1 cellular context compared by ENCODE assay signal in the genomic region with DNA sequence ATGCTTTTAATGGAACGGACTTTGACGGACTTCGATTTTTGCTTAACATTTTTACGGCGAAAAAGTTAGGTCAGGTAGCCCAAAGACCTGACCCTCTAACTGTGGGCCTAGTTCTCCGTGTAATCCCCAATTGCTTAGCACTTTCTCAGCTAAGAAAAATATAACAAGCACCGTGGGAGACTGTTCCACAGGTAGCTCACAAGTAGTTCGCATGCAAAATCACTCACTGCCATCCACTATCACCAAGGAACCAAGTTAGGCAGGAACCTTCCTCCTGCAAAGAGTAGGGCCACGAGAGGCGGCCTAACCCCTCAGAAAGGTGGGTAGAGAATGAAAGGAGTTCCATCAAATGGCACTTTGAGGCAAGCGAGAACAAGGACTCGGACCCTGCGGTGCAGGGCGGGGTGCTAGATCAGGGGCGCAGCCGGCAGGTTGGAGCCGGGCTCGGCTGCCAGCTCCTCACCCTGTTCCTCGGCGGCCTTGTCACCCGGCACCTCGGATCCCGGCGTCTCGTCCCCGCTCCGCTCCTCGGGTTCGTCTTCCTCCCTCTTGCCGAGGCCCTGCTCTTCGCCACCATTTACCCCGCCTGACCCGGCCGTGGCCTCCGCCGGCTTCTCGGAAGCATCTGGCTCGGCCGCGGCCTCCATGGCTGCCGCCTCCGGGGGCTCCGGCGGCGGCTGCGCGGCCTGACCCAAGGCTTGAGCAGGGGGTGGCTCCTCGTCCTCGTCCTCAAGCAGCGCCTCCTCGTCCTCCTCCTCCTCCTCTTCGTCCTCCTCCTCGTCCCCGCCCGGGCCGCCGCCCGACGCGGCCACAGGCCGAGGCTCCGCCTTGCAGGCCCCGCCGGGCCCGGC.
TF ChIP-seq lines count a peak whose summit lies in the region.

No MANE protein-coding gene starts in this region.

TF ChIP-seq in HepG2, 621 proteins besides CTCF, POLR2A, EP300 and RAD21 (continued from another document and continues in another):
- TF ChIP-seq ZBTB40 (IDR thresholded peaks at IDR 0.05) (no peak), ZBTB40 (CRISPR knock-in tag; IDR thresholded peaks at IDR 0.05) (no peak), GABPB1 (CRISPR knock-in tag; IDR thresholded peaks at IDR 0.05) (0 out of 2 replicates have a peak, but pooled peaks have one; percentile 30), ZMAT3 (CRISPR knock-in tag; conservative IDR thresholded peaks at IDR 0.05) (peak; percentile 56; the same call in 1 of the 2 replicates), ZNF296 (CRISPR knock-in tag; conservative IDR thresholded peaks at IDR 0.05) (0 out of 2 replicates have a peak, but pooled peaks have one; percentile 1), ZNF501 (CRISPR knock-in tag; IDR thresholded peaks at IDR 0.05) (0 out of 2 replicates have a peak, but pooled peaks have one; percentile 32), RCOR2 (CRISPR knock-in tag; IDR thresholded peaks at IDR 0.05) (no peak), ELF4 (CRISPR knock-in tag; IDR thresholded peaks at IDR 0.05; ENCODE audit: borderline replicate concordance) (peak; percentile 10; the same call in 1 of the 2 replicates), TBX2 (CRISPR knock-in tag; IDR thresholded peaks at IDR 0.05; ENCODE audit: borderline replicate concordance) (peak; percentile 54; the same call in 1 of the 2 replicates), SOX13 (IDR thresholded peaks at IDR 0.05) (no peak), SOX13 (CRISPR knock-in tag; conservative IDR thresholded peaks at IDR 0.05 in 1 of 2, IDR thresholded peaks at IDR 0.05 in 1 of 2) (no peak), REST (IDR thresholded peaks at IDR 0.05; ENCODE audit: borderline replicate concordance in 1 of 2, low read depth in 1 of 2, low read length in 2 of 2) (no peak), ZNF747 (CRISPR knock-in tag; IDR thresholded peaks at IDR 0.05; ENCODE audit: borderline replicate concordance) (peak; percentile 61; the same call in 1 of the 2 replicates), ZNF605 (CRISPR knock-in tag; IDR thresholded peaks at IDR 0.05) (0 out of 2 replicates have a peak, but pooled peaks have one; percentile 16), SNAI1 (CRISPR knock-in tag; IDR thresholded peaks at IDR 0.05; ENCODE audit: borderline replicate concordance) (no peak), CAMTA2 (CRISPR knock-in tag; IDR thresholded peaks at IDR 0.05; ENCODE audit: borderline replicate concordance) (0 out of 2 replicates have a peak, but pooled peaks have one; percentile 49), REPIN1 (CRISPR knock-in tag; IDR thresholded peaks at IDR 0.05; ENCODE audit: borderline replicate concordance, low read depth) (no peak), ZNF83 (CRISPR knock-in tag; IDR thresholded peaks at IDR 0.05; ENCODE audit: borderline replicate concordance) (no peak; the same call in 1 of the 2 replicates), ZNF138 (CRISPR knock-in tag; IDR thresholded peaks at IDR 0.05; ENCODE audit: low read depth) (peak; percentile 29; the same call in 1 of the 2 replicates), U2AF1 (optimal IDR thresholded peaks at IDR 0.05; ENCODE audit: low read depth, low read length) (no peak), SSRP1 (CRISPR knock-in tag; IDR thresholded peaks at IDR 0.05) (no peak), ZNF724P (CRISPR knock-in tag; IDR thresholded peaks at IDR 0.05; ENCODE audit: borderline replicate concordance) (no peak), ZSCAN9 (CRISPR knock-in tag; IDR thresholded peaks at IDR 0.05; ENCODE audit: borderline replicate concordance) (no peak), ZNF788 (CRISPR knock-in tag; IDR thresholded peaks at IDR 0.05; ENCODE audit: borderline replicate concordance) (0 out of 2 replicates have a peak, but pooled peaks have one; percentile 36), ZBTB34 (CRISPR knock-in tag; IDR thresholded peaks at IDR 0.05) (no peak), TRIM24 (CRISPR knock-in tag; IDR thresholded peaks at IDR 0.05) (no peak), HNF4A (CRISPR knock-in tag; IDR thresholded peaks at IDR 0.05) (no peak), ZSCAN12 (CRISPR knock-in tag; IDR thresholded peaks at IDR 0.05) (no peak), ZNF572 (CRISPR knock-in tag; IDR thresholded peaks at IDR 0.05) (0 out of 2 replicates have a peak, but pooled peaks have one; percentile 57), PHF8 (CRISPR knock-in tag; IDR thresholded peaks at IDR 0.05) (peak; percentile 47; the same call in 1 of the 2 replicates), ZNF839 (CRISPR knock-in tag; IDR thresholded peaks at IDR 0.05; ENCODE audit: borderline replicate concordance) (0 out of 2 replicates have a peak, but pooled peaks have one; percentile 42), RELA (CRISPR knock-in tag; IDR thresholded peaks at IDR 0.05) (no peak; the same call in 1 of the 2 replicates), MAX (IDR thresholded peaks at IDR 0.05) (no peak), ZNF576 (CRISPR knock-in tag; IDR thresholded peaks at IDR 0.05) (0 out of 2 replicates have a peak, but pooled peaks have one; percentile 60), KDM5B (CRISPR knock-in tag; IDR thresholded peaks at IDR 0.05; ENCODE audit: borderline replicate concordance) (peak; percentile 1; the same call in 1 of the 2 replicates), ZNF629 (CRISPR knock-in tag; conservative IDR thresholded peaks at IDR 0.05) (0 out of 2 replicates have a peak, but pooled peaks have one; percentile 5), ETV6 (CRISPR knock-in tag; conservative IDR thresholded peaks at IDR 0.05) (0 out of 2 replicates have a peak, but pooled peaks have one; percentile 47)
- TF ChIP-seq, protein P1, sequence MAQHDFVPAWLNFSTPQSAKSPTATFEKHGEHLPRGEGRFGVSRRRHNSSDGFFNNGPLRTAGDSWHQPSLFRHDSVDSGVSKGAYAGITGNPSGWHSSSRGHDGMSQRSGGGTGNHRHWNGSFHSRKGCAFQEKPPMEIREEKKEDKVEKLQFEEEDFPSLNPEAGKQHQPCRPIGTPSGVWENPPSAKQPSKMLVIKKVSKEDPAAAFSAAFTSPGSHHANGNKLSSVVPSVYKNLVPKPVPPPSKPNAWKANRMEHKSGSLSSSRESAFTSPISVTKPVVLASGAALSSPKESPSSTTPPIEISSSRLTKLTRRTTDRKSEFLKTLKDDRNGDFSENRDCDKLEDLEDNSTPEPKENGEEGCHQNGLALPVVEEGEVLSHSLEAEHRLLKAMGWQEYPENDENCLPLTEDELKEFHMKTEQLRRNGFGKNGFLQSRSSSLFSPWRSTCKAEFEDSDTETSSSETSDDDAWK (CRISPR knock-in tag; IDR thresholded peaks at IDR 0.05) = no peak
- TF ChIP-seq, protein P2, sequence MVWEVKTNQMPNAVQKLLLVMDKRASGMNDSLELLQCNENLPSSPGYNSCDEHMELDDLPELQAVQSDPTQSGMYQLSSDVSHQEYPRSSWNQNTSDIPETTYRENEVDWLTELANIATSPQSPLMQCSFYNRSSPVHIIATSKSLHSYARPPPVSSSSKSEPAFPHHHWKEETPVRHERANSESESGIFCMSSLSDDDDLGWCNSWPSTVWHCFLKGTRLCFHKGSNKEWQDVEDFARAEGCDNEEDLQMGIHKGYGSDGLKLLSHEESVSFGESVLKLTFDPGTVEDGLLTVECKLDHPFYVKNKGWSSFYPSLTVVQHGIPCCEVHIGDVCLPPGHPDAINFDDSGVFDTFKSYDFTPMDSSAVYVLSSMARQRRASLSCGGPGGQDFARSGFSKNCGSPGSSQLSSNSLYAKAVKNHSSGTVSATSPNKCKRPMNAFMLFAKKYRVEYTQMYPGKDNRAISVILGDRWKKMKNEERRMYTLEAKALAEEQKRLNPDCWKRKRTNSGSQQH (CRISPR knock-in tag; IDR thresholded peaks at IDR 0.05; ENCODE audit: low read depth) = peak; percentile 31; the same call in 1 of the 2 replicates
